12 cellular contexts compared by ENCODE assay signal in the genomic region with DNA sequence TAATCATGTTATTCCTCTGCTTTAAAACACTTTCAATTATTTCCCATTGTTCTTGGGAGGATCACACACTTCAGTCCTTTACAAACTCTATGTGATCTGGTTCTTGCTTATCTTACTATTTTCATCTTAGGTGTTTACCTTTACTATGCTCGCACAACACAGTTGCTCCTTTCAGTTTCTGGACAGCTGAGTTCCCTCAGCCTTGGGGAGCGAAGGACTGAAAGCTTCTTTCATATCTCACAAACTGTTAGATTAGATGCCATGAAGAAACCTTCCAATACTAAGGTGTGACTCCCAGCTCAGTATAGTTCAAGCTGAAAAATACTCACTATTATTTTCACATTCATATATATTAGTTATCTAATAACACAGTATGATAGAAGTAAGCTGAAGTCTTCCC.
DNase-seq lines count a peak whose midpoint lies in the region; ATAC-seq and TF ChIP-seq lines count a peak whose summit lies in the region.
"Had no signal": no experiment of that assay in that cellular context is flagged by ENCODE, and none has a peak within 500 bp of the region (broad histone marks: within the 10 kb centered on the region; RNA-seq: fewer than 3 reads in every experiment).

No MANE protein-coding gene starts in this region.

- peak overlapping the region in 1 of 2 donors; percentile 33 for H3K4me3 ChIP-seq in CD4-positive, alpha-beta memory T cell (ENCODE audit: low read length in 2 of 2)
- H3K4me3 ChIP-seq: tibial artery had no signal

- no peak for DNase-seq in CD4-positive, alpha-beta memory T cell
- DNase-seq in medulla oblongata (ENCODE audit: extremely low spot score) (no peak), ACHN (no peak), foreskin keratinocyte (no peak), D341Med (ENCODE audit: low spot score) (no peak)
- DNase-seq: DMS153, tibial artery had no signal

- H3K27me3 ChIP-seq in CD4-positive, alpha-beta memory T cell (ENCODE audit: insufficient read depth, low read length): no peaks in the 10 kb centered on the region
- H3K27me3 ChIP-seq in foreskin keratinocyte: no peaks in the 10 kb centered on the region
- H3K27me3 ChIP-seq: tibial artery had no signal

- ATAC-seq in GM19452 (IDR thresholded peaks at IDR 0.05; ENCODE audit: unreplicated experiment) (peak; percentile 51), HG03139 (IDR thresholded peaks at IDR 0.05; ENCODE audit: unreplicated experiment) (peak; percentile 48), foreskin keratinocyte (no peak)

- in situ Hi-C loops in ACHN (cut with HindIII; ENCODE audit: low pct_ligation_motif_present, low pct_unique_long_range_greater_than_20kb, low sequenced_read_pairs): no loop called here

- peaks cover 100% of the 10 kb centered on the region for H3K4me1 ChIP-seq in CD4-positive, alpha-beta memory T cell (ENCODE audit: insufficient read depth, low read length)
- H3K4me1 ChIP-seq in foreskin keratinocyte: peaks cover 4% of the 10 kb centered on the region

- no peak for TF ChIP-seq CTCF in foreskin keratinocyte (conservative IDR thresholded peaks at IDR 0.05)

- peak overlapping the region; percentile 96 to 99 (median 98) for H3K27ac Mint-ChIP-seq in CD4-positive, alpha-beta memory T cell
- H3K27ac Mint-ChIP-seq in activated naive CD8-positive, alpha-beta T cell: peak overlapping the region; percentile 99

- intact Hi-C loops in CD4-positive, alpha-beta memory T cell (cut with micrococcal nuclease): loop anchor here (1.0 to 2.0 kb wide), 12 partner anchors 13 to 510 kb away; a partner anchor contains a TSS

- H3K9me3 Mint-ChIP-seq in CD4-positive, alpha-beta memory T cell: no peaks in the 10 kb centered on the region
- H3K9me3 Mint-ChIP-seq in activated naive CD8-positive, alpha-beta T cell (ENCODE audit: low read depth): no peaks in the 10 kb centered on the region
- H3K9me3 Mint-ChIP-seq: neural crest cell had no signal

- H3K4me3 Mint-ChIP-seq in CD4-positive, alpha-beta memory T cell: peak overlapping the region; percentile 72 to 90 (median 76)
- H3K4me3 Mint-ChIP-seq in activated naive CD8-positive, alpha-beta T cell: peak overlapping the region; percentile 82
- H3K4me3 Mint-ChIP-seq: neural crest cell had no signal

- no peaks in the 10 kb centered on the region for H3K9me3 ChIP-seq in CD4-positive, alpha-beta memory T cell (ENCODE audit: control insufficient read depth in 1 of 2, low read length in 2 of 2)
- H3K9me3 ChIP-seq: tibial artery had no signal

- peaks cover 68 to 100% (median 87%) of the 10 kb centered on the region in 4 donors for H3K4me1 Mint-ChIP-seq in CD4-positive, alpha-beta memory T cell
- H3K4me1 Mint-ChIP-seq in activated naive CD8-positive, alpha-beta T cell (ENCODE audit: low read depth): peaks cover 92% of the 10 kb centered on the region

- peak overlapping the region; percentile 99 for H3K27ac ChIP-seq in CD4-positive, alpha-beta memory T cell (ENCODE audit: low read depth, low read length)
- no peak overlapping the region for H3K27ac ChIP-seq in foreskin keratinocyte
- H3K27ac ChIP-seq: tibial artery, WERI-Rb-1 had no signal

- CTCF ChIA-PET in CD4-positive, alpha-beta memory T cell (lab: Charles Lee; ENCODE audit: partially characterized antibody): interaction anchor here (0.6 to 4.7 kb wide), 49 partner anchors 9 to 510 kb away, joined by 3 to 68 read pairs (median 6); a partner anchor contains a TSS

- peaks cover 15% of the 10 kb centered on the region for H3K36me3 ChIP-seq in CD4-positive, alpha-beta memory T cell (ENCODE audit: insufficient read depth, low read length)

- POLR2A ChIA-PET in CD4-positive, alpha-beta memory T cell (lab: Charles Lee; ENCODE audit: partially characterized antibody): interaction anchor here (0.6 to 18.6 kb wide), 28 partner anchors 8 to 311 kb away, joined by 3 to 552 read pairs (median 5); a partner anchor contains a TSS

- H3K27me3 Mint-ChIP-seq in CD4-positive, alpha-beta memory T cell: no peaks in the 10 kb centered on the region
- H3K27me3 Mint-ChIP-seq in activated naive CD8-positive, alpha-beta T cell: no peaks in the 10 kb centered on the region

- H3K36me3 Mint-ChIP-seq in CD4-positive, alpha-beta memory T cell: peaks cover 18 to 65% of the 10 kb centered on the region in 2 donors
- peaks cover 10% of the 10 kb centered on the region for H3K36me3 Mint-ChIP-seq in activated naive CD8-positive, alpha-beta T cell
